8 cellular contexts compared by ENCODE assay signal in genomic region chr1:151763990-151764389, GRCh38. TPM values are rescaled to one million over a fixed set of nuclear protein-coding genes. Genes with fewer than 3 reads are reported as not detected.
DNase-seq lines count a peak whose midpoint lies in the region; ATAC-seq and TF ChIP-seq lines count a peak whose summit lies in the region.

No MANE protein-coding gene starts in this region.

- no peaks in the 10 kb centered on the region for H3K27me3 ChIP-seq in SU-DHL-6 (ENCODE audit: low read length)

- no peak for DNase-seq in GM12865 (ENCODE audit: low read depth)
- DNase-seq in fibroblast of villous mesenchyme (ENCODE audit: low read depth) = no peak
- no peak for DNase-seq in skeletal muscle cell (ENCODE audit: low read depth)
- no peak for DNase-seq in NCI-H1092 (lab: John Stamatoyannopoulos, UW)
- DNase-seq in stimulated activated naive CD4-positive, alpha-beta T cell (lab: John Stamatoyannopoulos, UW) = no peak

- no peaks in the 10 kb centered on the region for H3K9me3 ChIP-seq in SU-DHL-6 (ENCODE audit: insufficient read depth, low read length)

- H3K9me2 ChIP-seq in SU-DHL-6 (replicated peaks; ENCODE audit: insufficient read depth, low read length) = no peaks in the 10 kb centered on the region

- TF ChIP-seq CTCF in GM12865 (IDR thresholded peaks at IDR 0.05; ENCODE audit: insufficient read depth, low read depth, low read length, missing control alignments) (no peak), SU-DHL-6 (IDR thresholded peaks at IDR 0.05; ENCODE audit: insufficient read depth, low read length, poor library complexity, severe bottlenecking) (no peak), fibroblast of villous mesenchyme (IDR thresholded peaks at IDR 0.05; ENCODE audit: insufficient read depth, low read depth, low read length) (no peak)

- H4K20me1 ChIP-seq in SU-DHL-6 (ENCODE audit: low read depth, low read length) = no peaks in the 10 kb centered on the region

- H3K36me3 ChIP-seq in SU-DHL-6 (ENCODE audit: low read length) = peaks cover 6% of the 10 kb centered on the region

- H3F3A ChIP-seq in SU-DHL-6 (ENCODE audit: insufficient read depth) = peaks cover 3% of the 10 kb centered on the region; the same call in 1 of the 2 replicates

- H3K4me3 ChIP-seq in GM12865 (ENCODE audit: low read depth, low read length) = peak overlapping the region; percentile 73
- H3K4me3 ChIP-seq in SU-DHL-6 (ENCODE audit: insufficient read depth, low read length, poor library complexity, severe bottlenecking) = peak overlapping the region; percentile 99
- peak overlapping the region; percentile 95 for H3K4me3 ChIP-seq in fibroblast of villous mesenchyme (ENCODE audit: low read depth, low read length)
- H3K4me3 ChIP-seq in skeletal muscle cell (ENCODE audit: low read depth, low read length) = peak overlapping the region; percentile 87

- H3K27ac ChIP-seq in SU-DHL-6 (ENCODE audit: low read depth, low read length) = peak overlapping the region; percentile 57

- peak overlapping the region; percentile 94 for H3K4me2 ChIP-seq in SU-DHL-6 (ENCODE audit: low read depth, low read length, poor library complexity, severe bottlenecking)

- H3K9ac ChIP-seq in SU-DHL-6 (ENCODE audit: low read length) = peak overlapping the region; percentile 83

- H3K79me2 ChIP-seq in SU-DHL-6 (ENCODE audit: insufficient read depth, low read length) = no peaks in the 10 kb centered on the region

- H2AFZ ChIP-seq in SU-DHL-6 (ENCODE audit: low read depth, low read length, severe bottlenecking) = peak overlapping the region; percentile 97

- no peak for ATAC-seq in HG03342 (IDR thresholded peaks at IDR 0.05; ENCODE audit: unreplicated experiment)
- ATAC-seq in GM21526 (IDR thresholded peaks at IDR 0.05; ENCODE audit: low FRiP score, unreplicated experiment) = no peak

RNA-seq across cellular contexts. Expression of gene MRPL9, which starts 0.7 kb away (rescaled TPM):
- total RNA-seq in fibroblast of villous mesenchyme = 91.5 and 95.7 TPM in 2 replicates

RNA-seq across cellular contexts. Expression of gene TDRKH, which starts 26.3 kb away (rescaled TPM):
- total RNA-seq in fibroblast of villous mesenchyme = 0.64 and 1.7 TPM in 2 replicates

RNA-seq across cellular contexts. Expression of gene LINGO4, which starts 41.2 kb away (rescaled TPM):
- not detected in 2 replicates for total RNA-seq in fibroblast of villous mesenchyme

RNA-seq across cellular contexts. Expression of gene RIIAD1, which starts 42.7 kb away (rescaled TPM):
- 0.64 TPM in 1 of 2 replicates, not detected in the other for total RNA-seq in fibroblast of villous mesenchyme

RNA-seq across cellular contexts. Expression of gene CELF3, which starts 47.4 kb away (rescaled TPM):
- total RNA-seq in fibroblast of villous mesenchyme = not detected in 2 replicates
